In genomic region chr2:178193823-178194599, GRCh38 we compare ENCODE assay signal across 1 cellular context.
A peak's percentile ranks its signal among the peaks of the same experiment; 100 is the strongest.
TF ChIP-seq lines count a peak whose summit lies in the region.

OSBPL6 (plus strand) TSS chr2:178194512; CDS start chr2:178306185, 111,673 bp downstream.

TF ChIP-seq in K562, 482 proteins besides CTCF, POLR2A, EP300 and RAD21 (continued from another document and continues in another):
- TF ChIP-seq ZNF830 (CRISPR knock-in tag; IDR thresholded peaks at IDR 0.05) (no peak), LEF1 (IDR thresholded peaks at IDR 0.05) (no peak), ZNF41 (CRISPR knock-in tag; conservative IDR thresholded peaks at IDR 0.05) (no peak), THRA (IDR thresholded peaks at IDR 0.05) (no peak), DDX20 (tag; IDR thresholded peaks at IDR 0.05; ENCODE audit: low read depth) (no peak), ZBTB17 (CRISPR knock-in tag; IDR thresholded peaks at IDR 0.05) (no peak), NR4A1 (CRISPR knock-in tag; IDR thresholded peaks at IDR 0.05) (no peak), NR4A1 (tag; IDR thresholded peaks at IDR 0.05) (0 out of 2 replicates have a peak, but pooled peaks have one; percentile 29), CBX2 (IDR thresholded peaks at IDR 0.05; ENCODE audit: insufficient read depth, low read length, poor library complexity, severe bottlenecking) (no peak), HDAC8 (tag; IDR thresholded peaks at IDR 0.05) (peak; percentile 45; the same call in 1 of the 2 replicates), E2F4 (CRISPR knock-in tag; IDR thresholded peaks at IDR 0.05; ENCODE audit: low read depth) (no peak), CHAMP1 (IDR thresholded peaks at IDR 0.05) (no peak), KLF6 (CRISPR knock-in tag; IDR thresholded peaks at IDR 0.05; ENCODE audit: borderline replicate concordance) (no peak), E2F8 (IDR thresholded peaks at IDR 0.05; ENCODE audit: low read depth, partially characterized antibody) (no peak), KDM1A (IDR thresholded peaks at IDR 0.05) (no peak), CHD2 (IDR thresholded peaks at IDR 0.05; ENCODE audit: low read depth, low read length) (no peak), ATF7 (IDR thresholded peaks at IDR 0.05) (peak; percentile 30; the same call in 1 of the 2 replicates), TCF7 (IDR thresholded peaks at IDR 0.05; ENCODE audit: borderline replicate concordance) (0 out of 2 replicates have a peak, but pooled peaks have one; percentile 40), NFE2 (IDR thresholded peaks at IDR 0.05; ENCODE audit: low read depth) (no peak), TFAP4 (CRISPR knock-in tag; IDR thresholded peaks at IDR 0.05; ENCODE audit: borderline replicate concordance) (peak; percentile 68; the same call in 1 of the 2 replicates), ZKSCAN3 (CRISPR knock-in tag; IDR thresholded peaks at IDR 0.05) (no peak), RERE (CRISPR knock-in tag; IDR thresholded peaks at IDR 0.05; ENCODE audit: borderline replicate concordance) (peak; percentile 87; the same call in 1 of the 2 replicates), HDAC3 (IDR thresholded peaks at IDR 0.05; ENCODE audit: borderline replicate concordance, partially characterized antibody) (no peak), FIP1L1 (IDR thresholded peaks at IDR 0.05; ENCODE audit: low read depth, low read length, poor library complexity, severe bottlenecking) (peak; percentile 50), NFXL1 (CRISPR knock-in tag; IDR thresholded peaks at IDR 0.05) (no peak), ZNF707 (CRISPR knock-in tag; conservative IDR thresholded peaks at IDR 0.05) (no peak), ARNT (IDR thresholded peaks at IDR 0.05) (no peak), RHOXF2B (CRISPR knock-in tag; conservative IDR thresholded peaks at IDR 0.05) (no peak), TBP (optimal IDR thresholded peaks at IDR 0.05; ENCODE audit: low read depth, low read length) (peak; percentile 67), HNRNPL (IDR thresholded peaks at IDR 0.05; ENCODE audit: low read depth, low read length) (peak; percentile 43; the same call in 1 of the 2 replicates), ZNF77 (CRISPR knock-in tag; IDR thresholded peaks at IDR 0.05) (no peak), ADNP (tag; IDR thresholded peaks at IDR 0.05) (no peak), ZNF354B (CRISPR knock-in tag; IDR thresholded peaks at IDR 0.05) (no peak), ZNF766 (CRISPR knock-in tag; conservative IDR thresholded peaks at IDR 0.05) (no peak), HDAC1 (IDR thresholded peaks at IDR 0.05) (peak in 1 of 2 experiments; percentile 31; a peak in 1 of 4 replicates), TRIM25 (IDR thresholded peaks at IDR 0.05; ENCODE audit: borderline replicate concordance) (no peak), U2AF2 (optimal IDR thresholded peaks at IDR 0.05; ENCODE audit: low read depth, low read length) (no peak), EP400 (IDR thresholded peaks at IDR 0.05) (no peak), MED1 (CRISPR knock-in tag; IDR thresholded peaks at IDR 0.05; ENCODE audit: borderline replicate concordance) (0 out of 2 replicates have a peak, but pooled peaks have one; percentile 83), WHSC1 (IDR thresholded peaks at IDR 0.05; ENCODE audit: low read length) (no peak), THAP12 (CRISPR knock-in tag; IDR thresholded peaks at IDR 0.05) (peak; percentile 70; the same call in 1 of the 2 replicates), ZBTB26 (CRISPR knock-in tag; IDR thresholded peaks at IDR 0.05) (no peak), FOXJ2 (tag; IDR thresholded peaks at IDR 0.05) (no peak)
